Comparison of ENCODE assay signal across 9 cellular contexts in genomic region chr12:59595557-59596231, GRCh38. TPM values are rescaled to one million over a fixed set of nuclear protein-coding genes. Genes with fewer than 3 reads are reported as not detected.
DNase-seq lines count a peak whose midpoint lies in the region; ATAC-seq and TF ChIP-seq lines count a peak whose summit lies in the region.
"Had no signal": no experiment of that assay in that cellular context is flagged by ENCODE, and none has a peak within 500 bp of the region (broad histone marks: within the 10 kb centered on the region; RNA-seq: fewer than 3 reads in every experiment).

Gene SLC16A7 (plus strand): TSS chr12:59596029. CDS start chr12:59704802, 108,773 bp downstream.

- H3K9me3 Mint-ChIP-seq in activated CD4-positive, alpha-beta memory T cell treated with anti-CD3 and anti-CD28 coated beads for 36 hours, result no peaks in the 10 kb centered on the region

- ATAC-seq in GM19372 (IDR thresholded peaks at IDR 0.05; ENCODE audit: low read depth, unreplicated experiment), result peak; percentile 58
- peak; percentile 60 for ATAC-seq in HG03520 (IDR thresholded peaks at IDR 0.05; ENCODE audit: unreplicated experiment)

- no peak for TF ChIP-seq POLR2A in lower leg skin (IDR thresholded peaks at IDR 0.05)

- POLR2A ChIA-PET in activated CD4-positive, alpha-beta memory T cell treated with anti-CD3 and anti-CD28 coated beads for 36 hours (lab: Charles Lee), result interaction anchor here (0.7 to 1.1 kb wide), 3 partner anchors 12 to 176 kb away, joined by 3 to 4 read pairs (median 3); no protein-coding TSS in a partner anchor

- peak; percentile 95 for DNase-seq in BE2C
- peak; percentile 85 for DNase-seq in NCI-H748 treated with DMSO at 0.1 percent for 48 hours (lab: John Stamatoyannopoulos, UW)
- peak; percentile 89 for DNase-seq in activated CD4-positive, alpha-beta memory T cell treated with anti-CD3 and anti-CD28 coated beads for 36 hours
- peak; percentile 83 to 97 for DNase-seq in lower leg skin (ENCODE audit: low spot score in 2 of 2)
- DNase-seq in stimulated activated CD4-positive, alpha-beta T cell treated with anti-CD3 and anti-CD28 coated beads, Interleukin-4, amount 100 ng/mL, for 4 hours, result peak; percentile 81 to 84

- no peaks in the 10 kb centered on the region for H3K27me3 Mint-ChIP-seq in activated CD4-positive, alpha-beta memory T cell treated with anti-CD3 and anti-CD28 coated beads for 36 hours

- peaks cover 45% of the 10 kb centered on the region for H3K4me1 Mint-ChIP-seq in activated CD4-positive, alpha-beta memory T cell treated with anti-CD3 and anti-CD28 coated beads for 36 hours (ENCODE audit: low read depth)

- WGBS in lower leg skin, 2 donors, result 0 to 1% methylated on average over 27 to 34 of the region's 37 CpGs

- H3K27me3 ChIP-seq in BE2C (no peaks in the 10 kb centered on the region), duodenal mucosa (ENCODE audit: control insufficient read depth in 1 of 2, insufficient read depth in 2 of 2, low read length in 2 of 2) (no peaks in the 10 kb centered on the region)

- H3K9me3 ChIP-seq in BE2C, result no peaks in the 10 kb centered on the region
- no peaks in the 10 kb centered on the region for H3K9me3 ChIP-seq in duodenal mucosa (ENCODE audit: control insufficient read depth in 1 of 2, low read length in 2 of 2)

- no peaks in the 10 kb centered on the region for H3K4me1 ChIP-seq in BE2C
- peaks cover 0 to 10% of the 10 kb centered on the region in 2 donors for H3K4me1 ChIP-seq in duodenal mucosa (ENCODE audit: control insufficient read depth in 1 of 2, insufficient read depth in 2 of 2, low read length in 2 of 2)

- CTCF ChIA-PET in activated CD4-positive, alpha-beta memory T cell treated with anti-CD3 and anti-CD28 coated beads for 36 hours (lab: Charles Lee), result interaction anchor here (1.2 to 1.6 kb wide), 3 partner anchors 8 to 240 kb away, joined by 3 to 7 read pairs (median 5); no protein-coding TSS in a partner anchor

- H3K4me3 ChIP-seq in BE2C (ENCODE audit: low read depth, low read length) (peak within 1 kb of the TSS; percentile 59), duodenal mucosa (ENCODE audit: low read depth in 1 of 2, low read length in 2 of 2) (peak within 1 kb of the TSS; percentile 83 to 87), lower leg skin (ENCODE audit: low read depth, poor library complexity, severe bottlenecking) (peak within 1 kb of the TSS; percentile 73)

- peak within 1 kb of the TSS; percentile 82 for H3K27ac ChIP-seq in duodenal mucosa (ENCODE audit: low read depth, low read length)
- H3K27ac ChIP-seq: VCaP had no signal

- H3K9ac ChIP-seq in duodenal mucosa (ENCODE audit: low read depth in 1 of 2, low read length in 2 of 2), result peak within 1 kb of the TSS; percentile 52 to 57

- intact Hi-C loops in activated CD4-positive, alpha-beta memory T cell treated with anti-CD3 and anti-CD28 coated beads for 36 hours (cut with micrococcal nuclease), result loop anchor here (2.0 to 5.0 kb wide), 4 partner anchors 13 to 1843 kb away; partner anchors contain the start of genes ATP23 and CDK4
- intact Hi-C loops in lower leg skin (cut with DNase I; ENCODE audit: low total_unique reads), result no loop called here

- TF ChIP-seq CTCF in BE2C (IDR thresholded peaks at IDR 0.05; ENCODE audit: low read depth, low read length), result no peak
- no peak for TF ChIP-seq CTCF in lower leg skin (IDR thresholded peaks at IDR 0.05)

- peaks cover 17% of the 10 kb centered on the region for H3K36me3 Mint-ChIP-seq in activated CD4-positive, alpha-beta memory T cell treated with anti-CD3 and anti-CD28 coated beads for 36 hours

- H3K4me3 Mint-ChIP-seq in activated CD4-positive, alpha-beta memory T cell treated with anti-CD3 and anti-CD28 coated beads for 36 hours, result peak within 1 kb of the TSS; percentile 81

- H3K36me3 ChIP-seq in BE2C, result no peaks in the 10 kb centered on the region
- H3K36me3 ChIP-seq in duodenal mucosa (ENCODE audit: control insufficient read depth in 1 of 2, insufficient read depth in 2 of 2, low read length in 2 of 2), result no peaks in the 10 kb centered on the region

- peak within 1 kb of the TSS; percentile 100 for H3K27ac Mint-ChIP-seq in activated CD4-positive, alpha-beta memory T cell treated with anti-CD3 and anti-CD28 coated beads for 36 hours

RNA-seq across cellular contexts. Expression of gene SLC16A7, which starts in this region (rescaled TPM):
- 1.7 TPM for polyA plus RNA-seq in BE2C (2012; ENCODE audit: insufficient read depth, insufficient read length, low read depth)
- 10 to 100 TPM; 35.8 to 36.6 TPM for total RNA-seq in activated CD4-positive, alpha-beta memory T cell treated with anti-CD3 and anti-CD28 coated beads for 36 hours
- total RNA-seq in lower leg skin, result 10 to 100 TPM; 20.8 to 31.0 (median 28.3) TPM

Comparison
In these comparisons a context has a peak if more than half of its experiments do, and no peak if none do; other contexts are left out.
1. Peak in every context shown above with its lines: DNase-seq, ATAC-seq, H3K4me3 ChIP-seq and H3K27ac ChIP-seq.